1 cellular context compared by ENCODE assay signal in the genomic region with DNA sequence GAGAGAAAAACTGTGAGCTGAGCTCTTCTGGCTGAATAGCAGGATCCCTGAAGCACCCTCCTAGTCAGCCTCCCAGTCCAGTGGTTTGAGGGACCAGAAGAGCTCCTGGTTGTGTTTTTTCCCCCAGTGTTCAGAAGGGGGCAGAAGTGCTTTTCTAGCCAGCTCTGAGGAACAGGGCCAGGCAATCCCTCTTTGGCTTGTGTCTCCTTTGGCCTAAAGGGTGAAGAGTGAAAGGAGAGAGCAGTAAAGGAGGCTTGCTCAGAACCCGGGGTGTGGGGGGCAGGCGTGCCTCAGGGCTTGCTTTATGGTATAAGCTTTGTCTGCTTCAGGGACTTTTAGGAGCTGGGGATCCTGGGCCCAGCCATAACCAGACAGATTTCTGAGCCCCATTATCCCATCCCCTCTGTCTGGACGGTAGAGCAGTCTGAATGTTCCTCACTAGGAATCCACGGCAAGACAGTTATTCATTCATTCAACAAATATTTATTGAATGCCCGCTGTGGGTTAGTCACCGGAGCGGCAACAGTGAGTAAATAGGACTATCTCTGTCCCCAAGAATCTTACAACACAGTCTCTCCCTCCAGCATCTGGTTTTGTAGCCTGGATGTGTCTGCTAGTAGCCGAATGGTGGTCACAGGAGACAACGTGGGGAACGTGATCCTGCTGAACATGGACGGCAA.
TF ChIP-seq lines count a peak whose summit lies in the region.

No MANE protein-coding gene starts in this region.

TF ChIP-seq in H1, 55 proteins besides CTCF, POLR2A, EP300 and RAD21:
- no peak for TF ChIP-seq TBP (IDR thresholded peaks at IDR 0.05; ENCODE audit: low read depth, low read length)
- no peak for TF ChIP-seq EGR1 (IDR thresholded peaks at IDR 0.05; ENCODE audit: borderline replicate concordance, low read depth, low read length)
- TF ChIP-seq SP2 (IDR thresholded peaks at IDR 0.05; ENCODE audit: low read length): no peak
- no peak for TF ChIP-seq KDM1A (IDR thresholded peaks at IDR 0.05; ENCODE audit: borderline replicate concordance, low read length)
- no peak for TF ChIP-seq KDM4A (IDR thresholded peaks at IDR 0.05; ENCODE audit: low read depth, low read length, severe bottlenecking)
- TF ChIP-seq SUZ12 (IDR thresholded peaks at IDR 0.05; ENCODE audit: low read length): no peak
- no peak for TF ChIP-seq CHD1 (IDR thresholded peaks at IDR 0.05; ENCODE audit: low read depth, low read length)
- TF ChIP-seq EZH2 (IDR thresholded peaks at IDR 0.05; ENCODE audit: low read depth, low read length, severe bottlenecking): no peak
